10 cellular contexts compared by ENCODE assay signal in the genomic region with DNA sequence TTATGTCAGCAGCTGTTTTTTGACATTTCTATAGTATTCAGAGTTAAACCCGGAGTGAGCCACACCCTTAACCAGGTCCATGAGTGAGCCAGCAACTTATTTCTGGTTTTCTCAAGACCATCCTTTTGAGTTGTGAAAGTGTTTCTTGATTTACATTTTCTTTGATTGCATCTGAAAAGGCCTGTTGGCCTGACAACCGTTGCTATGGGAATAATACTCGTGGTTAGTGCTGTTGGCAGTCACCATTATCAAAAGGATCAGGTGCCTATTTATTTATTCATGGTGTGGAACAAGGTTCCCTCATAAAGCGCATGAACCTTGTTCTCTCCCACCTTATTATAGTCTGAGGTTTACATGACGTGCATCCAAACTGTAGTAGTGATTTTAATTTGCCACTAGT.
A peak's percentile ranks its signal among the peaks of the same experiment; 100 is the strongest.
DNase-seq lines count a peak whose midpoint lies in the region; ATAC-seq and FAIRE-seq lines count a peak whose summit lies in the region.
"Had no signal": no experiment of that assay in that cellular context is flagged by ENCODE, and none has a peak within 500 bp of the region (broad histone marks: within the 10 kb centered on the region; RNA-seq: fewer than 3 reads in every experiment).

No MANE protein-coding gene starts in this region.

- H3K36me3 Mint-ChIP-seq in naive B cell = no peaks in the 10 kb centered on the region
- no peaks in the 10 kb centered on the region for H3K36me3 Mint-ChIP-seq in activated CD4-positive, alpha-beta memory T cell treated with anti-CD3 and anti-CD28 coated beads, Interleukin-2, amount 10 ng/mL, durations not matched to agents 7 days and 5 days (ENCODE audit: low read depth)
- no peaks in the 10 kb centered on the region for H3K36me3 Mint-ChIP-seq in activated naive CD4-positive, alpha-beta T cell treated with anti-CD3 and anti-CD28 coated beads, Interleukin-2, amount 50 U/mL, for 72 hours

- peak overlapping the region in 5 of 8 donors; percentile 17 to 71 (median 61) for H3K4me3 Mint-ChIP-seq in naive B cell
- no peak overlapping the region for H3K4me3 Mint-ChIP-seq in activated CD4-positive, alpha-beta memory T cell treated with anti-CD3 and anti-CD28 coated beads, Interleukin-2, amount 10 ng/mL, durations not matched to agents 7 days and 5 days

- POLR2A ChIA-PET in activated CD4-positive, alpha-beta memory T cell treated with anti-CD3 and anti-CD28 coated beads, Interleukin-2, amount 10 ng/mL, durations not matched to agents 7 days and 5 days (lab: Charles Lee) = no interaction called here

- peak; percentile 45 for FAIRE-seq in GM18507 (lab: Jason Lieb, UNC)
- FAIRE-seq: endothelial cell of umbilical vein had no signal

- no peaks in the 10 kb centered on the region for H3K27me3 Mint-ChIP-seq in naive B cell
- no peaks in the 10 kb centered on the region for H3K27me3 Mint-ChIP-seq in activated CD4-positive, alpha-beta memory T cell treated with anti-CD3 and anti-CD28 coated beads, Interleukin-2, amount 10 ng/mL, durations not matched to agents 7 days and 5 days

- peak overlapping the region; percentile 44 to 95 (median 81) for H3K27ac Mint-ChIP-seq in naive B cell
- H3K27ac Mint-ChIP-seq in activated CD4-positive, alpha-beta memory T cell treated with anti-CD3 and anti-CD28 coated beads, Interleukin-2, amount 10 ng/mL, durations not matched to agents 7 days and 5 days = no peak overlapping the region
- H3K27ac Mint-ChIP-seq in activated naive CD4-positive, alpha-beta T cell treated with anti-CD3 and anti-CD28 coated beads, Interleukin-2, amount 50 U/mL, for 72 hours = peak overlapping the region in 1 of 2 donors; percentile 42

- peak; percentile 72 to 79 for ATAC-seq in naive B cell (ENCODE audit: low read depth in 2 of 2)
- no peak for ATAC-seq in activated naive CD4-positive, alpha-beta T cell treated with anti-CD3 and anti-CD28 coated beads, Interleukin-2, amount 50 U/mL, for 72 hours

- CTCF ChIA-PET in activated CD4-positive, alpha-beta memory T cell treated with anti-CD3 and anti-CD28 coated beads, Interleukin-2, amount 10 ng/mL, durations not matched to agents 7 days and 5 days (lab: Charles Lee) = no interaction called here

- H3K4me1 Mint-ChIP-seq in naive B cell = peaks cover 21 to 33% (median 31%) of the 10 kb centered on the region in 3 donors
- peaks cover 3% of the 10 kb centered on the region for H3K4me1 Mint-ChIP-seq in activated CD4-positive, alpha-beta memory T cell treated with anti-CD3 and anti-CD28 coated beads, Interleukin-2, amount 10 ng/mL, durations not matched to agents 7 days and 5 days

- no peak for DNase-seq in GM18507 (ENCODE audit: extremely low spot score, insufficient read length, low read depth)
- DNase-seq in NAMALWA (ENCODE audit: low spot score) = peak; percentile 11
- peak; percentile 66 for DNase-seq in amniotic epithelial cell (ENCODE audit: low read depth)
- DNase-seq in naive B cell = peak; percentile 11
- DNase-seq in activated CD4-positive, alpha-beta memory T cell treated with anti-CD3 and anti-CD28 coated beads, Interleukin-2, amount 10 ng/mL, durations not matched to agents 7 days and 5 days = no peak
- DNase-seq in stimulated activated CD4-positive, alpha-beta T cell treated with anti-CD3 and anti-CD28 coated beads, Interleukin-2, amount 100 ng/mL, for 24 hours = no peak
- DNase-seq in activated T-cell treated with anti-CD3 and anti-CD28 coated beads, Interleukin-2, amount 50 U/mL, for 48 hours = no peak
- DNase-seq in activated naive CD4-positive, alpha-beta T cell treated with anti-CD3 and anti-CD28 coated beads, Interleukin-2, amount 50 U/mL, for 72 hours (ENCODE audit: low spot score in 2 of 2) = no peak
- DNase-seq: GF-D8 had no signal

- H3K9me3 Mint-ChIP-seq in naive B cell = peaks cover 0 to 2% (median 0%) of the 10 kb centered on the region in 7 donors
- no peaks in the 10 kb centered on the region for H3K9me3 Mint-ChIP-seq in activated CD4-positive, alpha-beta memory T cell treated with anti-CD3 and anti-CD28 coated beads, Interleukin-2, amount 10 ng/mL, durations not matched to agents 7 days and 5 days
- no peaks in the 10 kb centered on the region for H3K9me3 Mint-ChIP-seq in activated naive CD4-positive, alpha-beta T cell treated with anti-CD3 and anti-CD28 coated beads, Interleukin-2, amount 50 U/mL, for 72 hours

Comparison
In these comparisons a context has a peak if more than half of its experiments do, and no peak if none do; other contexts are left out.
1. DNase-seq: peak in NAMALWA (single experiment), amniotic epithelial cell (single experiment) and naive B cell (single experiment); none in GM18507 (single experiment), activated CD4-positive, alpha-beta memory T cell treated with anti-CD3 and anti-CD28 coated beads, Interleukin-2, amount 10 ng/mL, durations not matched to agents 7 days and 5 days (single experiment), stimulated activated CD4-positive, alpha-beta T cell treated with anti-CD3 and anti-CD28 coated beads, Interleukin-2, amount 100 ng/mL, for 24 hours (0 of 2), activated T-cell treated with anti-CD3 and anti-CD28 coated beads, Interleukin-2, amount 50 U/mL, for 48 hours (0 of 2) and activated naive CD4-positive, alpha-beta T cell treated with anti-CD3 and anti-CD28 coated beads, Interleukin-2, amount 50 U/mL, for 72 hours (0 of 2).
2. ATAC-seq: peak in naive B cell (2 of 2); none in activated naive CD4-positive, alpha-beta T cell treated with anti-CD3 and anti-CD28 coated beads, Interleukin-2, amount 50 U/mL, for 72 hours (0 of 2).